28 cellular contexts compared by ENCODE assay signal in genomic region chr2:211416373-211416772, GRCh38.
"Had no signal": no experiment of that assay in that cellular context is flagged by ENCODE, and none has a peak within 500 bp of the region (broad histone marks: within the 10 kb centered on the region; RNA-seq: fewer than 3 reads in every experiment).

No MANE protein-coding gene starts in this region.

- H3K4me3 Mint-ChIP-seq: activated CD4-positive, alpha-beta T cell treated with anti-CD3 and anti-CD28 coated beads, Interleukin-2, amount 10 ng/mL, durations not matched to agents 24 days and 14 days; activated CD8-positive, alpha-beta T cell treated with anti-CD3 and anti-CD28 coated beads for 36 hours; activated naive CD8-positive, alpha-beta T cell treated with anti-CD3 and anti-CD28 coated beads for 36 hours; activated T-cell treated with anti-CD3 and anti-CD28 coated beads, Interleukin-2, amount 50 U/mL, for 72 hours; activated T-helper 17 cell treated with anti-CD3 and anti-CD28 coated beads, Interleukin-2, amount 50 U/mL, for 72 hours; T-helper 1 cell treated with Interleukin-12 subunit alpha and Interleukin-12 subunit beta and Interleukin-4 antibody, amounts not matched to agents 30 μg/mL and 1 μg/mL, for 36 hours; T-helper 2 cell treated with Interferon-gamma antibody and Interleukin-4, amounts not matched to agents 5 μg/mL and 100 μg/mL, for 36 hours had no signal

- H3K4me1 Mint-ChIP-seq: activated CD4-positive, alpha-beta T cell treated with anti-CD3 and anti-CD28 coated beads, Interleukin-2, amount 10 ng/mL, durations not matched to agents 24 days and 14 days; activated naive CD8-positive, alpha-beta T cell treated with anti-CD3 and anti-CD28 coated beads for 36 hours; activated T-helper 17 cell treated with anti-CD3 and anti-CD28 coated beads, Interleukin-2, amount 50 U/mL, for 72 hours had no signal

- H3K27ac Mint-ChIP-seq: activated CD4-positive, alpha-beta T cell treated with anti-CD3 and anti-CD28 coated beads, Interleukin-2, amount 10 ng/mL, durations not matched to agents 24 days and 14 days; activated CD8-positive, alpha-beta T cell treated with anti-CD3 and anti-CD28 coated beads for 36 hours; activated naive CD8-positive, alpha-beta T cell treated with anti-CD3 and anti-CD28 coated beads for 36 hours; activated T-cell treated with anti-CD3 and anti-CD28 coated beads, Interleukin-2, amount 50 U/mL, for 72 hours; activated T-helper 17 cell treated with anti-CD3 and anti-CD28 coated beads, Interleukin-2, amount 50 U/mL, for 72 hours; T-helper 1 cell treated with Interleukin-12 subunit alpha and Interleukin-12 subunit beta and Interleukin-4 antibody, amounts not matched to agents 30 μg/mL and 1 μg/mL, for 36 hours; T-helper 2 cell treated with Interferon-gamma antibody and Interleukin-4, amounts not matched to agents 5 μg/mL and 100 μg/mL, for 36 hours had no signal

- DNase-seq: activated CD4-positive, alpha-beta T cell treated with anti-CD3 and anti-CD28 coated beads, Interleukin-2, amount 10 ng/mL, durations not matched to agents 24 days and 14 days; activated CD4-positive, alpha-beta T cell treated with anti-CD3 and anti-CD28 coated beads, Interleukin-2, amount 50 U/mL, for 4 hours; activated CD8-positive, alpha-beta T cell treated with anti-CD3 and anti-CD28 coated beads for 36 hours; activated effector memory CD4-positive, alpha-beta T cell treated with anti-CD3 and anti-CD28 coated beads, Interleukin-2, amount 50 U/mL, for 16 hours; activated naive CD4-positive, alpha-beta T cell; activated naive CD4-positive, alpha-beta T cell treated with anti-CD3 and anti-CD28 coated beads, Interleukin-2, amount 50 U/mL, for 16 hours; activated naive CD8-positive, alpha-beta T cell treated with anti-CD3 and anti-CD28 coated beads for 36 hours; activated T-cell treated with anti-CD3 and anti-CD28 coated beads, Interleukin-2, amount 50 U/mL, for 1 hour; activated T-cell treated with anti-CD3 and anti-CD28 coated beads, Interleukin-2, amount 50 U/mL, for 72 hours; amniotic stem cell; aorta; MV-4-11; NCI-H1092; NCI-H1436 treated with DMSO at 0.1 percent for 48 hours; NCI-H187 treated with DMSO at 0.1 percent for 48 hours; NCI-H2171 treated with DMSO at 0.1 percent for 48 hours; NCI-H2227 treated with DMSO at 0.1 percent for 48 hours; NCI-H446; NCI-H524; PC-3; Peyer's patch; RPMI8226; SHP77 treated with DMSO at 0.1 percent for 48 hours had no signal

- H3K4me3 ChIP-seq: cardiac muscle cell, Peyer's patch, SJSA1 had no signal

- H3K27ac ChIP-seq: cardiac muscle cell, Peyer's patch, SJSA1 had no signal

- H3K9me3 Mint-ChIP-seq: activated CD4-positive, alpha-beta T cell treated with anti-CD3 and anti-CD28 coated beads, Interleukin-2, amount 10 ng/mL, durations not matched to agents 24 days and 14 days; activated naive CD8-positive, alpha-beta T cell treated with anti-CD3 and anti-CD28 coated beads for 36 hours; activated T-cell treated with anti-CD3 and anti-CD28 coated beads, Interleukin-2, amount 50 U/mL, for 72 hours; activated T-helper 17 cell treated with anti-CD3 and anti-CD28 coated beads, Interleukin-2, amount 50 U/mL, for 72 hours; T-helper 1 cell treated with Interleukin-12 subunit alpha and Interleukin-12 subunit beta and Interleukin-4 antibody, amounts not matched to agents 30 μg/mL and 1 μg/mL, for 36 hours; T-helper 2 cell treated with Interferon-gamma antibody and Interleukin-4, amounts not matched to agents 5 μg/mL and 100 μg/mL, for 36 hours had no signal

- H3K36me3 ChIP-seq: Peyer's patch, SJSA1 had no signal

- H3K27me3 ChIP-seq: cardiac muscle cell, Peyer's patch, SJSA1 had no signal

- ATAC-seq: activated CD8-positive, alpha-beta T cell treated with anti-CD3 and anti-CD28 coated beads for 36 hours; activated T-cell treated with anti-CD3 and anti-CD28 coated beads, Interleukin-2, amount 50 U/mL, for 72 hours; activated T-helper 17 cell treated with anti-CD3 and anti-CD28 coated beads, Interleukin-2, amount 50 U/mL, for 72 hours; PC-3 had no signal

- H3K4me1 ChIP-seq: Peyer's patch, SJSA1 had no signal

- H3K9me3 ChIP-seq: Peyer's patch, SJSA1 had no signal

- H3K27me3 Mint-ChIP-seq: activated CD4-positive, alpha-beta T cell treated with anti-CD3 and anti-CD28 coated beads, Interleukin-2, amount 10 ng/mL, durations not matched to agents 24 days and 14 days; activated CD8-positive, alpha-beta T cell treated with anti-CD3 and anti-CD28 coated beads for 36 hours; activated naive CD8-positive, alpha-beta T cell treated with anti-CD3 and anti-CD28 coated beads for 36 hours; activated T-helper 17 cell treated with anti-CD3 and anti-CD28 coated beads, Interleukin-2, amount 50 U/mL, for 72 hours had no signal

- H3K36me3 Mint-ChIP-seq: activated naive CD8-positive, alpha-beta T cell treated with anti-CD3 and anti-CD28 coated beads for 36 hours had no signal
